In the genomic region with DNA sequence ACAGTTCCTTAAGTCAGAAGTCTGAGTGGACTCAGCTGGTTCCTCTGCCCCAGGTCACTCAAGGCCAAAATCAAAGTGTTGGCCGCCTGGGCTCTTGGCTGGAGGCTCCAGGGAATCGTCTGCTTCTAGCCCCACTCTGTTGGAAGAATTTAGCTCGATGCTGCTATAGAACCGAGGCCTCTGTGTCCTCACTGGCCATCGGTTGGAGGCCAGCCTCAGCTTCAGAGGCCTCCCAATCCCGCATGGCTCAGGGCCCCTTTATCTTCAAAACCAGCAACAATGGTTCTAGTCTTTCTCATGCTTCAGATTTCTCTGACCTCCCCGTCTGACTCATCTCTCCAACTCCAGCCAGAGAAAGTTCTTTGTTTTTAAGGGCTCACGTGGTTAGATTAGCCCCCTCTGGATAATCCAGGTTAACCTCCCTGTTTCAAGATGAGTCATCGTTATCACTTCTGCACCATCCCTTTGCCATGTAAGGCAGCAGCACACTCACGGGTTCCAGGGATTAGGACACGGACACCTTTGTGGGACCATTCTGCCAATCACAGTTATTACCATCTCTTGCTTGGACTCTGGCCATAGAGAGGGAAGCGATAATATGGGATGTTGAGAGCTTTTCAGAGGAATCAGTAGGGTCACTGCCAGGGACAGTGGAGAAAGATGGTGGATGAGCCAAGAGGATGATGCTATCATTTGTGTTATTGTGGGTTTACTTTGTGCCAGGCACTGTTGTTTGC, we compare ENCODE assay signal across 12 cellular contexts. TPM values are rescaled to one million over a fixed set of nuclear protein-coding genes. Genes with fewer than 3 reads are reported as not detected.
A peak's percentile ranks its signal among the peaks of the same experiment; 100 is the strongest.
DNase-seq lines count a peak whose midpoint lies in the region; ATAC-seq, FAIRE-seq and TF ChIP-seq lines count a peak whose summit lies in the region.
"Had no signal": no experiment of that assay in that cellular context is flagged by ENCODE, and none has a peak within 500 bp of the region (broad histone marks: within the 10 kb centered on the region; RNA-seq: fewer than 3 reads in every experiment).

No MANE protein-coding gene starts in this region.

- SMC1A ChIA-PET in GM12878 (lab: Charles Lee; ENCODE audit: uncharacterized antibody, unreplicated experiment): interaction anchor here (0.8 to 5.3 kb wide), 12 partner anchors 9 to 1509 kb away, joined by 3 to 46 read pairs (median 8); no protein-coding TSS in a partner anchor

- in situ Hi-C loops in GM12878 (cut with MboI): no loop called here
- in situ Hi-C loops in HepG2 (cut with HindIII; ENCODE audit: extremely low pct_ligation_motif_present, low pct_unique_long_range_greater_than_20kb): no loop called here

- no peak overlapping the region for H3K9ac ChIP-seq in GM12878 (ENCODE audit: control insufficient read depth, insufficient read depth, low read length)
- no peak overlapping the region for H3K9ac ChIP-seq in HepG2 (ENCODE audit: insufficient read depth, low read depth, low read length)

- H3K4me1 Mint-ChIP-seq in activated T-helper 1 cell treated with anti-CD3 and anti-CD28 coated beads, Interleukin-12 subunit alpha, Interleukin-12 subunit beta, Interleukin-2, Interleukin-4 antibody, amounts not matched to agents 30 ng/mL and 10 ng/mL and 1 ng/mL, durations not matched to agents 14 hours and 24 hours and 36 hours (ENCODE audit: low read depth): peaks cover 16% of the 10 kb centered on the region
- peaks cover 16% of the 10 kb centered on the region for H3K4me1 Mint-ChIP-seq in activated CD4-positive, alpha-beta memory T cell treated with anti-CD3 and anti-CD28 coated beads for 36 hours (ENCODE audit: low read depth)

- POLR2A ChIA-PET in A549 (lab: Yijun Ruan, JAX): no interaction called here
- POLR2A ChIA-PET in GM12878 (lab: Charles Lee): interaction anchor here (0.7 to 4.7 kb wide), 6 partner anchors 8 to 106 kb away, joined by 3 to 17 read pairs (median 4); a partner anchor contains a TSS
- POLR2A ChIA-PET in HepG2 (lab: Yijun Ruan, JAX): interaction anchor here (1.2 kb wide), 1 partner anchor 121 kb away, joined by 3 read pairs; no protein-coding TSS in a partner anchor
- POLR2A ChIA-PET in activated CD4-positive, alpha-beta memory T cell treated with anti-CD3 and anti-CD28 coated beads for 36 hours (lab: Charles Lee): interaction anchor here (0.6 kb wide), 1 partner anchor 142 kb away, joined by 3 read pairs; no protein-coding TSS in a partner anchor

- H3K27ac Mint-ChIP-seq in activated T-helper 1 cell treated with anti-CD3 and anti-CD28 coated beads, Interleukin-12 subunit alpha, Interleukin-12 subunit beta, Interleukin-2, Interleukin-4 antibody, amounts not matched to agents 30 ng/mL and 10 ng/mL and 1 ng/mL, durations not matched to agents 14 hours and 24 hours and 36 hours: no peak overlapping the region
- H3K27ac Mint-ChIP-seq in activated CD4-positive, alpha-beta memory T cell treated with anti-CD3 and anti-CD28 coated beads for 36 hours: no peak overlapping the region

- no peak for TF ChIP-seq POLR2A in A549 (IDR thresholded peaks at IDR 0.05; ENCODE audit: low read length)
- no peak for TF ChIP-seq POLR2A in GM12878 (IDR thresholded peaks at IDR 0.05; ENCODE audit: low read depth, low read length)
- no peak for TF ChIP-seq POLR2A in HepG2 (IDR thresholded peaks at IDR 0.05; ENCODE audit: insufficient read depth in 1 of 2, low read depth in 2 of 2, low read length in 2 of 2)

- RAD21 ChIA-PET in GM12878 (lab: Charles Lee; ENCODE audit: unreplicated experiment): interaction anchor here (0.6 to 3.0 kb wide), 10 partner anchors 8 to 217 kb away, joined by 3 to 18 read pairs (median 6); no protein-coding TSS in a partner anchor

- TF ChIP-seq CTCF in A549 (IDR thresholded peaks at IDR 0.05) (no peak), GM12878 (IDR thresholded peaks at IDR 0.05 in 2 of 3, conservative IDR thresholded peaks at IDR 0.05 in 1 of 3; ENCODE audit: control insufficient read depth in 2 of 3, extremely low read depth in 1 of 3, insufficient read depth in 1 of 3, low read depth in 3 of 3, low read length in 3 of 3) (no peak), HepG2 (CRISPR knock-in tag; IDR thresholded peaks at IDR 0.05) (no peak)

- ATAC-seq in A549: no peak; a peak in 1 of 6 replicates
- ATAC-seq in GM12878: peak; percentile 25
- peak; percentile 60 for ATAC-seq in HepG2

- BruUV-seq in GM12878 (replicated peaks; lab: Mats Ljungman, UMichigan): no TSS peak
- no TSS peak for BruUV-seq in HepG2 (replicated peaks; lab: Mats Ljungman, UMichigan)

- H3K4me3 Mint-ChIP-seq in activated T-helper 1 cell treated with anti-CD3 and anti-CD28 coated beads, Interleukin-12 subunit alpha, Interleukin-12 subunit beta, Interleukin-2, Interleukin-4 antibody, amounts not matched to agents 30 ng/mL and 10 ng/mL and 1 ng/mL, durations not matched to agents 14 hours and 24 hours and 36 hours: no peak overlapping the region
- H3K4me3 Mint-ChIP-seq in activated CD4-positive, alpha-beta memory T cell treated with anti-CD3 and anti-CD28 coated beads for 36 hours: no peak overlapping the region

- H3K27ac ChIP-seq in A549 (peak overlapping the region; percentile 29 to 81), GM12878 (ENCODE audit: control insufficient read depth, insufficient read depth) (no peak overlapping the region), HepG2 (ENCODE audit: extremely low read length, insufficient read depth, low read length) (no peak overlapping the region)
- H3K27ac ChIP-seq: hepatocyte had no signal

- H3K9me3 Mint-ChIP-seq in activated T-helper 1 cell treated with anti-CD3 and anti-CD28 coated beads, Interleukin-12 subunit alpha, Interleukin-12 subunit beta, Interleukin-2, Interleukin-4 antibody, amounts not matched to agents 30 ng/mL and 10 ng/mL and 1 ng/mL, durations not matched to agents 14 hours and 24 hours and 36 hours: peaks cover 7% of the 10 kb centered on the region
- peaks cover 7% of the 10 kb centered on the region for H3K9me3 Mint-ChIP-seq in activated CD4-positive, alpha-beta memory T cell treated with anti-CD3 and anti-CD28 coated beads for 36 hours

- H3K9me3 ChIP-seq in A549 (no peaks in the 10 kb centered on the region), GM12878 (replicated peaks; ENCODE audit: control insufficient read depth, insufficient read depth, low read length) (peaks cover 1% of the 10 kb centered on the region; the same call in 1 of the 3 replicates), HepG2 (ENCODE audit: low read length) (0 out of 2 replicates have a peak, but pooled peaks cover 5% of the 10 kb centered on the region)

- H4K20me1 ChIP-seq in GM12878 (ENCODE audit: control insufficient read depth, insufficient read depth) (no peaks in the 10 kb centered on the region), HepG2 (ENCODE audit: insufficient read depth, low read length) (no peaks in the 10 kb centered on the region)

- H3K27me3 ChIP-seq in GM12878 (replicated peaks in 1 of 2; ENCODE audit: control insufficient read depth in 2 of 2, insufficient read depth in 2 of 2, low read length in 1 of 2) (no peaks in the 10 kb centered on the region), HepG2 (ENCODE audit: control insufficient read depth in 1 of 2, insufficient read depth in 2 of 2, low read length in 2 of 2) (peaks cover 0 to 10% of the 10 kb centered on the region in 2 experiments; a peak in 3 of 5 replicates)
- H3K27me3 ChIP-seq: hepatocyte had no signal

- no peaks in the 10 kb centered on the region for H3K36me3 Mint-ChIP-seq in activated T-helper 1 cell treated with anti-CD3 and anti-CD28 coated beads, Interleukin-12 subunit alpha, Interleukin-12 subunit beta, Interleukin-2, Interleukin-4 antibody, amounts not matched to agents 30 ng/mL and 10 ng/mL and 1 ng/mL, durations not matched to agents 14 hours and 24 hours and 36 hours (ENCODE audit: low read depth)
- no peaks in the 10 kb centered on the region for H3K36me3 Mint-ChIP-seq in activated CD4-positive, alpha-beta memory T cell treated with anti-CD3 and anti-CD28 coated beads for 36 hours

- DNase-seq in A549 (ENCODE audit: low read depth in 1 of 2, low spot score in 1 of 2) (no peak), HTR-8/SVneo (ENCODE audit: insufficient read length, low spot score) (peak; percentile 53), GM12878 (ENCODE audit: low read depth, low spot score) (no peak), HepG2 (ENCODE audit: low spot score) (peak; percentile 89), NCI-H2107 treated with DMSO at 0.1 percent for 48 hours (lab: John Stamatoyannopoulos, UW; ENCODE audit: unreplicated experiment) (no peak), GOT3 (lab: John Stamatoyannopoulos, UW) (no peak)
- no peak for DNase-seq in activated T-helper 1 cell treated with anti-CD3 and anti-CD28 coated beads, Interleukin-12 subunit alpha, Interleukin-12 subunit beta, Interleukin-2, Interleukin-4 antibody, amounts not matched to agents 30 ng/mL and 10 ng/mL and 1 ng/mL, durations not matched to agents 14 hours and 24 hours and 36 hours (ENCODE audit: low spot score)
- DNase-seq in activated CD4-positive, alpha-beta memory T cell treated with anti-CD3 and anti-CD28 coated beads for 36 hours: no peak
- DNase-seq: amniotic stem cell, NCI-H146, occipital lobe had no signal

- no peak for TF ChIP-seq EP300 in A549 (IDR thresholded peaks at IDR 0.05)
- TF ChIP-seq EP300 in GM12878 (IDR thresholded peaks at IDR 0.05; ENCODE audit: borderline replicate concordance in 1 of 2, control insufficient read depth in 1 of 2, low read depth in 2 of 2, low read length in 2 of 2): no peak
- TF ChIP-seq EP300 in HepG2 (IDR thresholded peaks at IDR 0.05; ENCODE audit: low read depth in 2 of 2, low read length in 2 of 2): peak in 1 of 2 experiments; percentile 44; a peak in 2 of 4 replicates
- no peak for TF ChIP-seq EP300 in HepG2 (CRISPR knock-in tag; IDR thresholded peaks at IDR 0.05; ENCODE audit: borderline replicate concordance)

- TF ChIP-seq RAD21 in A549 (conservative IDR thresholded peaks at IDR 0.05 in 1 of 2, IDR thresholded peaks at IDR 0.05 in 1 of 2): no peak
- no peak for TF ChIP-seq RAD21 in GM12878 (IDR thresholded peaks at IDR 0.05; ENCODE audit: insufficient read depth, low read depth, low read length)
- TF ChIP-seq RAD21 in HepG2 (CRISPR knock-in tag; IDR thresholded peaks at IDR 0.05): no peak

- H3K79me2 ChIP-seq in GM12878 (ENCODE audit: control insufficient read depth, insufficient read depth, low read length) (no peaks in the 10 kb centered on the region), HepG2 (ENCODE audit: insufficient read depth, low read length) (no peaks in the 10 kb centered on the region)
- H3K79me2 ChIP-seq: hepatocyte had no signal

- FAIRE-seq in A549 (lab: Jason Lieb, UNC): no peak
- peak; percentile 49 for FAIRE-seq in HTR-8/SVneo (lab: Jason Lieb, UNC)
- no peak for FAIRE-seq in GM12878 (lab: Jason Lieb, UNC)
- FAIRE-seq in HepG2 (lab: Jason Lieb, UNC): no peak

- intact Hi-C loops in GM12878 (cut with micrococcal nuclease; ENCODE audit: unreplicated experiment) (no loop called here), HepG2 (cut with micrococcal nuclease; ENCODE audit: unreplicated experiment) (no loop called here)
- intact Hi-C loops in activated T-helper 1 cell treated with anti-CD3 and anti-CD28 coated beads, Interleukin-12 subunit alpha, Interleukin-12 subunit beta, Interleukin-2, Interleukin-4 antibody, amounts not matched to agents 30 ng/mL and 10 ng/mL and 1 ng/mL, durations not matched to agents 14 hours and 24 hours and 36 hours (cut with micrococcal nuclease): loop anchor here (5.0 kb wide), 1 partner anchor 37 kb away; no protein-coding TSS in a partner anchor
- intact Hi-C loops in activated CD4-positive, alpha-beta memory T cell treated with anti-CD3 and anti-CD28 coated beads for 36 hours (cut with micrococcal nuclease): no loop called here

- CTCF ChIA-PET in A549 (lab: Yijun Ruan, JAX): interaction anchor here (0.7 to 2.9 kb wide), 8 partner anchors 11 to 108 kb away, joined by 3 to 25 read pairs (median 4); no protein-coding TSS in a partner anchor
- CTCF ChIA-PET in GM12878 (lab: Yijun Ruan, JAX): interaction anchor here (1.1 to 2.8 kb wide), 14 partner anchors 8 to 132 kb away, joined by 3 to 22 read pairs (median 6); a partner anchor contains a TSS
- CTCF ChIA-PET in HepG2 (lab: Yijun Ruan, JAX; ENCODE audit: low intra/inter-chr PET ratio, low total read pairs): no interaction called here
- CTCF ChIA-PET in activated CD4-positive, alpha-beta memory T cell treated with anti-CD3 and anti-CD28 coated beads for 36 hours (lab: Charles Lee): interaction anchor here (0.7 to 2.2 kb wide), 4 partner anchors 10 to 132 kb away, joined by 3 to 8 read pairs (median 6); no protein-coding TSS in a partner anchor

- peak overlapping the region; percentile 91 for H2AFZ ChIP-seq in GM12878 (ENCODE audit: control insufficient read depth, low read depth, low read length)
- H2AFZ ChIP-seq in HepG2 (ENCODE audit: low read length): no peak overlapping the region
- H2AFZ ChIP-seq: hepatocyte had no signal

- H3K4me2 ChIP-seq in A549 (peak overlapping the region; percentile 63), GM12878 (ENCODE audit: control insufficient read depth, insufficient read depth) (peak overlapping the region; percentile 70), HepG2 (ENCODE audit: low read depth, low read length) (peak overlapping the region; percentile 60)
- H3K4me2 ChIP-seq: hepatocyte had no signal

- H3K4me1 ChIP-seq in A549: peaks cover 13% of the 10 kb centered on the region
- H3K4me1 ChIP-seq in GM12878 (ENCODE audit: control insufficient read depth, insufficient read depth, low read length): peaks cover 21% of the 10 kb centered on the region
- peaks cover 30% of the 10 kb centered on the region for H3K4me1 ChIP-seq in HepG2 (ENCODE audit: insufficient read depth, low read length)

- WGBS in A549 (ENCODE audit: missing lambda C conversion rate): 79% methylated on average over 12 of the region's 12 CpGs
- WGBS in GM12878 (ENCODE audit: insufficient coverage, insufficient replicate concordance, low lambda C conversion rate, missing lambda C conversion rate): 62% methylated on average over 12 of the region's 12 CpGs
- WGBS in HepG2 (ENCODE audit: low lambda C conversion rate): 26% methylated on average over 10 of the region's 12 CpGs

- H3K4me3 ChIP-seq in A549 (no peak overlapping the region), GM12878 (no peak overlapping the region), HepG2 (replicated peaks in 1 of 3; ENCODE audit: insufficient read depth in 1 of 3, low read depth in 2 of 3, low read length in 3 of 3) (peak overlapping the region in 1 of 3 experiments; percentile 41; a peak in 1 of 6 replicates)
- H3K4me3 ChIP-seq: hepatocyte had no signal

- peaks cover 45% of the 10 kb centered on the region for H3K27me3 Mint-ChIP-seq in activated T-helper 1 cell treated with anti-CD3 and anti-CD28 coated beads, Interleukin-12 subunit alpha, Interleukin-12 subunit beta, Interleukin-2, Interleukin-4 antibody, amounts not matched to agents 30 ng/mL and 10 ng/mL and 1 ng/mL, durations not matched to agents 14 hours and 24 hours and 36 hours (ENCODE audit: insufficient read depth)
- peaks cover 21% of the 10 kb centered on the region for H3K27me3 Mint-ChIP-seq in activated CD4-positive, alpha-beta memory T cell treated with anti-CD3 and anti-CD28 coated beads for 36 hours

- H3K36me3 ChIP-seq in GM12878 (ENCODE audit: control insufficient read depth in 2 of 2, insufficient read depth in 2 of 2, low read length in 1 of 2): no peaks in the 10 kb centered on the region
- no peaks in the 10 kb centered on the region for H3K36me3 ChIP-seq in HepG2 (replicated peaks in 1 of 2; ENCODE audit: control insufficient read depth in 1 of 2, insufficient read depth in 2 of 2, low read length in 2 of 2)

RNA-seq across cellular contexts. Expression of a gene that starts 13.6 kb away (rescaled TPM):
- polyA plus RNA-seq in A549 (2011; rRNA removed): 0.28 and 0.31 TPM in 2 replicates
- polyA plus RNA-seq in A549 (2012; cell fraction: cytosol; rRNA removed): 0.30 TPM in 2 replicates
- 0.30 and 0.49 TPM in 2 replicates for polyA plus RNA-seq in A549 (2012; cell fraction: nucleus; rRNA removed)
- polyA plus RNA-seq in A549 (2017; fragmentation: RNase III; extraction: RNeasy Plus Mini Kit Qiagen cat#74134 plus additional on column Dnase treatment): 0.32 to 0.45 TPM (median 0.37 TPM) in 3 replicates
- 0.41 and 0.68 TPM in 2 replicates for polyA minus RNA-seq in A549 (2011; rRNA and poly(A)+ RNA removed)
- total RNA-seq in GM12878 (2013; cell fraction: nucleolus; rRNA removed): 0.84 and 1.0 TPM in 2 replicates
- total RNA-seq in GM12878 (2014; rRNA removed): 0.22 and 0.40 TPM in 2 replicates
- 0.40 and 0.41 TPM in 2 replicates for total RNA-seq in GM12878 (2014; rRNA removed; fragmentation: Illumina TruSeq; extraction: Trizol)
- 0.51 and 0.80 TPM in 2 replicates for total RNA-seq in GM12878 (2021)
- not detected for polyA plus RNA-seq in GM12878 (2011; ENCODE audit: low read depth)
- polyA plus RNA-seq in GM12878 (2011; rRNA removed): 1.0 TPM in 2 replicates
- 0.75 and 0.79 TPM in 2 replicates for polyA plus RNA-seq in GM12878 (2011; cell fraction: cytosol; rRNA removed)
- 1.3 and 1.4 TPM in 2 replicates for polyA plus RNA-seq in GM12878 (2011; cell fraction: nucleus; rRNA removed)
- 0.12 and 0.15 TPM in 2 replicates for polyA plus RNA-seq in GM12878 (2012)
- 0.25 and 0.29 TPM in 2 replicates for polyA plus RNA-seq in GM12878 (2014; fragmentation: Illumina TruSeq; extraction: Trizol)
- polyA plus RNA-seq in GM12878 (2014; fragmentation: Nextera tagmentation; extraction: Ambion mirVana): under 1 TPM in 1 of 2 experiments, not detected in 1; 0.09 TPM
- 0.14 and 0.22 TPM in 2 replicates for polyA plus RNA-seq in GM12878 (2014; rRNA removed)
- polyA plus RNA-seq in GM12878 (2016; fragmentation: Nextera tagmentation; extraction: Ambion mirVana): under 1 TPM in 1 of 2 experiments, not detected in 1; 0.20 TPM
- polyA minus RNA-seq in GM12878 (2011; rRNA and poly(A)+ RNA removed): 0.67 and 0.88 TPM in 2 replicates
- polyA minus RNA-seq in GM12878 (2011; cell fraction: cytosol; rRNA and poly(A)+ RNA removed): not detected in 2 replicates
- 0.73 and 0.96 TPM in 2 replicates for polyA minus RNA-seq in GM12878 (2011; cell fraction: nucleus; rRNA and poly(A)+ RNA removed)
- not detected in 2 replicates for total RNA-seq in HepG2 (2016; rRNA removed; fragmentation: Illumina TruSeq; extraction: Trizol)
- not detected in 2 replicates for total RNA-seq in HepG2 (2016; cell fraction: cytosol; rRNA removed; fragmentation: Illumina TruSeq; extraction: Trizol; ENCODE audit: low read depth)
- total RNA-seq in HepG2 (2016; cell fraction: insoluble cytoplasmic fraction; rRNA removed; fragmentation: Illumina TruSeq; extraction: Trizol): not detected in 2 replicates
- total RNA-seq in HepG2 (2016; cell fraction: membrane; rRNA removed; fragmentation: Illumina TruSeq; extraction: Trizol): not detected in 2 replicates
- total RNA-seq in HepG2 (2016; cell fraction: nucleus; rRNA removed; fragmentation: Illumina TruSeq; extraction: Trizol): not detected in 2 replicates
- not detected in 2 replicates for polyA plus RNA-seq in HepG2 (2011; rRNA removed)
- 0.01 and 0.03 TPM in 2 replicates for polyA plus RNA-seq in HepG2 (2011; cell fraction: cytosol; rRNA removed)
- polyA plus RNA-seq in HepG2 (2011; cell fraction: nucleus; rRNA removed): 0.03 and 0.08 TPM in 2 replicates
- polyA plus RNA-seq in HepG2 (2012): 0.08 and 0.11 TPM in 2 replicates
- not detected in 2 replicates for polyA plus RNA-seq in HepG2 (2016; cell fraction: cytosol; fragmentation: Illumina TruSeq; extraction: Trizol; ENCODE audit: low read depth)
- not detected in 2 replicates for polyA plus RNA-seq in HepG2 (2016; cell fraction: insoluble cytoplasmic fraction; fragmentation: Illumina TruSeq; extraction: Trizol; ENCODE audit: low read depth)
- polyA plus RNA-seq in HepG2 (2016; cell fraction: membrane; fragmentation: Illumina TruSeq; extraction: Trizol; ENCODE audit: low read depth): not detected in 2 replicates
- 0.27 TPM in 1 of 2 replicates, not detected in the other for polyA plus RNA-seq in HepG2 (2016; cell fraction: nucleus; fragmentation: Illumina TruSeq; extraction: Trizol; ENCODE audit: insufficient read depth, low read depth)
- polyA minus RNA-seq in HepG2 (2011; rRNA and poly(A)+ RNA removed; ENCODE audit: low replicate concordance): 0.04 and 0.80 TPM in 2 replicates
- polyA minus RNA-seq in HepG2 (2011; cell fraction: cytosol; rRNA and poly(A)+ RNA removed): not detected in 2 replicates
- not detected in 2 replicates for polyA minus RNA-seq in HepG2 (2011; cell fraction: nucleus; rRNA and poly(A)+ RNA removed)
- not detected in 2 replicates for total RNA-seq in activated T-helper 1 cell treated with anti-CD3 and anti-CD28 coated beads, Interleukin-12 subunit alpha, Interleukin-12 subunit beta, Interleukin-2, Interleukin-4 antibody, amounts not matched to agents 30 ng/mL and 10 ng/mL and 1 ng/mL, durations not matched to agents 14 hours and 24 hours and 36 hours
- not detected for total RNA-seq in activated CD4-positive, alpha-beta memory T cell treated with anti-CD3 and anti-CD28 coated beads for 36 hours

Comparison
In these comparisons a context has a peak if more than half of its experiments do, and no peak if none do; other contexts are left out.
1. ATAC-seq: peak in GM12878 (single experiment) and HepG2 (single experiment); none in A549 (0 of 2).
2. DNase-seq: peak in HTR-8/SVneo (single experiment) and HepG2 (single experiment); none in A549 (0 of 2), GM12878 (single experiment), activated T-helper 1 cell treated with anti-CD3 and anti-CD28 coated beads, Interleukin-12 subunit alpha, Interleukin-12 subunit beta, Interleukin-2, Interleukin-4 antibody, amounts not matched to agents 30 ng/mL and 10 ng/mL and 1 ng/mL, durations not matched to agents 14 hours and 24 hours and 36 hours (single experiment), activated CD4-positive, alpha-beta memory T cell treated with anti-CD3 and anti-CD28 coated beads for 36 hours (single experiment), NCI-H2107 treated with DMSO at 0.1 percent for 48 hours (single experiment) and GOT3 (single experiment).
3. H3K27ac ChIP-seq: peak in A549 (2 of 2); none in GM12878 (single experiment) and HepG2 (single experiment).
4. Peak in every context shown above with its lines, with median percentiles within 50 percentile points of each other: H3K4me2 ChIP-seq.